In genomic region chr4:99506781-99507180, GRCh38 we compare ENCODE assay signal across 21 cellular contexts. TPM values are rescaled to one million over a fixed set of nuclear protein-coding genes. Genes with fewer than 3 reads are reported as not detected.
A peak's percentile ranks its signal among the peaks of the same experiment; 100 is the strongest.
DNase-seq lines count a peak whose midpoint lies in the region; ATAC-seq and TF ChIP-seq lines count a peak whose summit lies in the region.
"Had no signal": no experiment of that assay in that cellular context is flagged by ENCODE, and none has a peak within 500 bp of the region (broad histone marks: within the 10 kb centered on the region; RNA-seq: fewer than 3 reads in every experiment).

No MANE protein-coding gene starts in this region.

- peaks cover 2% of the 10 kb centered on the region for H3K9me3 Mint-ChIP-seq in CD4-positive, alpha-beta T cell
- H3K9me3 Mint-ChIP-seq in central memory CD8-positive, alpha-beta T cell: no peaks in the 10 kb centered on the region
- peaks cover 5% of the 10 kb centered on the region for H3K9me3 Mint-ChIP-seq in stimulated activated memory B cell treated with anti-CD40 and anti-IgM and Interleukin-4, amounts not matched to agents 10 μg/mL and 1 μg/mL and 100 μg/mL, for 72 hours

- no peak for TF ChIP-seq CTCF in CD4-positive, alpha-beta T cell (IDR thresholded peaks at IDR 0.05)

- H3K4me1 Mint-ChIP-seq in CD4-positive, alpha-beta T cell (ENCODE audit: low read depth): peaks cover 62% of the 10 kb centered on the region
- H3K4me1 Mint-ChIP-seq in central memory CD8-positive, alpha-beta T cell: peaks cover 22% of the 10 kb centered on the region
- H3K4me1 Mint-ChIP-seq in stimulated activated memory B cell treated with anti-CD40 and anti-IgM and Interleukin-4, amounts not matched to agents 10 μg/mL and 1 μg/mL and 100 μg/mL, for 72 hours: peaks cover 6% of the 10 kb centered on the region

- no peaks in the 10 kb centered on the region for H3K36me3 Mint-ChIP-seq in CD4-positive, alpha-beta T cell (ENCODE audit: low read depth)
- H3K36me3 Mint-ChIP-seq in central memory CD8-positive, alpha-beta T cell (ENCODE audit: insufficient read depth): no peaks in the 10 kb centered on the region
- no peaks in the 10 kb centered on the region for H3K36me3 Mint-ChIP-seq in stimulated activated memory B cell treated with anti-CD40 and anti-IgM and Interleukin-4, amounts not matched to agents 10 μg/mL and 1 μg/mL and 100 μg/mL, for 72 hours
- H3K36me3 Mint-ChIP-seq: brain had no signal

- POLR2A ChIA-PET in CD4-positive, alpha-beta T cell (lab: Charles Lee): interaction anchor here (2.0 kb wide), 1 partner anchor 440 kb away, joined by 7 read pairs; the partner anchor contains the start of gene DNAJB14

- intact Hi-C loops in CD4-positive, alpha-beta T cell (cut with DNase I, micrococcal nuclease): no loop called here

- CTCF ChIA-PET in CD4-positive, alpha-beta T cell (lab: Charles Lee): no interaction called here

- H3K9me3 ChIP-seq in CD4-positive, alpha-beta T cell (ENCODE audit: control insufficient read depth, low read length): no peaks in the 10 kb centered on the region
- H3K9me3 ChIP-seq: right atrium auricular region had no signal

- no peaks in the 10 kb centered on the region for H3K27me3 Mint-ChIP-seq in CD4-positive, alpha-beta T cell
- H3K27me3 Mint-ChIP-seq in central memory CD8-positive, alpha-beta T cell: no peaks in the 10 kb centered on the region
- peaks cover 13% of the 10 kb centered on the region for H3K27me3 Mint-ChIP-seq in stimulated activated memory B cell treated with anti-CD40 and anti-IgM and Interleukin-4, amounts not matched to agents 10 μg/mL and 1 μg/mL and 100 μg/mL, for 72 hours
- H3K27me3 Mint-ChIP-seq: brain had no signal

- peak; percentile 24 for DNase-seq in NCI-H1105 treated with DMSO at 0.1 percent for 48 hours (lab: John Stamatoyannopoulos, UW)
- no peak for DNase-seq in NCI-H1105 (lab: John Stamatoyannopoulos, UW)
- no peak for DNase-seq in CD4-positive, alpha-beta T cell
- DNase-seq in NCI-H82 (lab: John Stamatoyannopoulos, UW): peak; percentile 74
- DNase-seq in central memory CD8-positive, alpha-beta T cell (ENCODE audit: low spot score in 2 of 2): no peak
- no peak for DNase-seq in hippocampal formation (lab: John Stamatoyannopoulos, UW)
- DNase-seq: 8988T; activated CD4-positive, CD25-positive, alpha-beta regulatory T cell; effector CD8-positive, alpha-beta T cell; Kasumi-1; NCI-H2029 treated with DMSO at 0.1 percent for 48 hours; stimulated activated CD4-positive, alpha-beta T cell treated with anti-CD3 and anti-CD28 coated beads, Interleukin-2, amount 100 ng/mL, for 24 hours had no signal

- H3K27me3 ChIP-seq in CD4-positive, alpha-beta T cell (ENCODE audit: control insufficient read depth, insufficient read depth, low read length): no peaks in the 10 kb centered on the region
- H3K27me3 ChIP-seq: right atrium auricular region had no signal

- H3K4me3 Mint-ChIP-seq in CD4-positive, alpha-beta T cell: peak overlapping the region; percentile 13
- H3K4me3 Mint-ChIP-seq in central memory CD8-positive, alpha-beta T cell: no peak overlapping the region
- no peak overlapping the region for H3K4me3 Mint-ChIP-seq in stimulated activated memory B cell treated with anti-CD40 and anti-IgM and Interleukin-4, amounts not matched to agents 10 μg/mL and 1 μg/mL and 100 μg/mL, for 72 hours
- H3K4me3 Mint-ChIP-seq: brain had no signal

- no peak for ATAC-seq in CD4-positive, alpha-beta T cell (ENCODE audit: poor library complexity)
- no peak for ATAC-seq in central memory CD8-positive, alpha-beta T cell (replicated peaks; ENCODE audit: extremely low read depth, poor library complexity, severe bottlenecking)
- ATAC-seq in stimulated activated memory B cell treated with anti-CD40 and anti-IgM and Interleukin-4, amounts not matched to agents 10 μg/mL and 1 μg/mL and 100 μg/mL, for 72 hours: no peak
- ATAC-seq in activated CD4-positive, CD25-positive, alpha-beta regulatory T cell treated with anti-CD3 and anti-CD28 coated beads, Interleukin-2, amount 50 U/mL, for 24 hours: no peak

- H3K27ac ChIP-seq in CD4-positive, alpha-beta T cell (ENCODE audit: low read depth, low read length): no peak overlapping the region
- H3K27ac ChIP-seq: HL-60, right atrium auricular region had no signal

- H3K27ac Mint-ChIP-seq in CD4-positive, alpha-beta T cell: peak overlapping the region; percentile 90
- peak overlapping the region; percentile 30 for H3K27ac Mint-ChIP-seq in central memory CD8-positive, alpha-beta T cell (ENCODE audit: low read depth)
- no peak overlapping the region for H3K27ac Mint-ChIP-seq in stimulated activated memory B cell treated with anti-CD40 and anti-IgM and Interleukin-4, amounts not matched to agents 10 μg/mL and 1 μg/mL and 100 μg/mL, for 72 hours
- H3K27ac Mint-ChIP-seq: brain had no signal

RNA-seq across cellular contexts. Expression of gene C4orf17, which starts 4.0 kb away (rescaled TPM):
- total RNA-seq in CD4-positive, alpha-beta T cell: not detected
- total RNA-seq: G401, lung, OCI-LY7, right atrium auricular region, ureter had no signal

RNA-seq across cellular contexts. Expression of gene TRMT10A, which starts 57.1 kb away (rescaled TPM):
- 1 to 10 TPM; 1.6 to 2.0 TPM for total RNA-seq in CD4-positive, alpha-beta T cell

Comparison
In these comparisons a context has a peak if more than half of its experiments do, and no peak if none do; other contexts are left out.
1. DNase-seq: peak in NCI-H1105 treated with DMSO at 0.1 percent for 48 hours (single experiment) and NCI-H82 (single experiment); none in NCI-H1105 (single experiment), CD4-positive, alpha-beta T cell (0 of 10), central memory CD8-positive, alpha-beta T cell (0 of 2) and hippocampal formation (0 of 2).